8 cellular contexts compared by ENCODE assay signal in the genomic region with DNA sequence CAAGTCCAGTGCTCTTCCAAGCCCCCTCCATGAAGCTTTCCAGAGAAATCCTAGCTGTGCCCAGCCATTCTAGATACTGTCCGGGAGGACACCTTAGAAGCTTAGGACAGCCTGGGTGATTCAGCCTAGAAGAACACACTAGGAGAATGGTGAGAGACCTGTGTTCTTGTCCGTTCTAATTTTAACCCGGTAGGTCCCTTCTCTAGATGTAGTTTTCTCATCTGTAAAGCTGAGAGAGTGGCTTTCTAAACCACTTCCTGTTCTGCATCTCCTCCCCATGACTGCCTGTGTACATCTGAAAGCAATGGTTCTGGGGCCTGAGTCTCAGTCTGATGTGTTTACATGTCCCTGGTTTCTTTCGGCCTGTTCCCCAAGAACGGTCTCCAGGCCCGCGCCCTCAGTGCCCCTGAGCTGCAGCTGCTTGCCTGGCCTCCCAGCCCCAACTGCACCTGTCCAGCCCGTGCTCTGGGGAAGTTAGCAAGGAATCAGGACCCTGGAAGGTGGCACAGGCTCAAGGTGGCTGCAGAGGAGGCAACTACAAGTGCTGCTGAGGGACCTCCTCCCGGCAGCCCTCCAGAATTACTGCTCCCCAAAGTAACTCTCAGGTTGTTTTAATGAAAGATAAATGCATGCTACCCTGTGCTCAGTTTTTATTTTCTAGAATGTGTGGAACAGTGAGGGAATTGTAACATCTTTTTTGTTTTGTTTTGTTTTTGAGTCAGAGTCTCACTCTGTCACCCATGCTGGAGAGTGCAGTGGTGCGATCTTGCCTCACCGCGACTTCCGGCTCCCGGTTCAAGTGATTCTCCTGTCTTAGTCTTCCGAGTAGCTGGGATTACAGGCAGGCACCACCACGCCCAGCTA.
DNase-seq lines count a peak whose midpoint lies in the region; ATAC-seq and TF ChIP-seq lines count a peak whose summit lies in the region.

No MANE protein-coding gene starts in this region.

- peak overlapping the region; percentile 84 for H3K27ac ChIP-seq in KOPT-K1 (ENCODE audit: low read depth, low read length, poor library complexity, severe bottlenecking)
- peak overlapping the region in 2 of 5 donors; percentile 49 to 55 for H3K27ac ChIP-seq in stomach

- no peak for TF ChIP-seq POLR2A in stomach (IDR thresholded peaks at IDR 0.05)

- WGBS in stomach, 5 donors = 72 to 86% (median 83%) methylated on average over 16 of the region's 16 CpGs

- H3K36me3 ChIP-seq in KOPT-K1 (ENCODE audit: insufficient read depth, low read length) = no peaks in the 10 kb centered on the region
- no peaks in the 10 kb centered on the region for H3K36me3 ChIP-seq in stomach

- H3K27ac Mint-ChIP-seq in activated T-helper 17 cell treated with anti-CD3 and anti-CD28 coated beads, Interleukin-2, amount 50 U/mL, for 72 hours = peak overlapping the region; percentile 98

- H3K4me1 ChIP-seq in stomach = peaks cover 0 to 24% (median 21%) of the 10 kb centered on the region in 4 donors

- H3K27me3 ChIP-seq in stomach = no peaks in the 10 kb centered on the region

- H3K9me3 Mint-ChIP-seq in activated T-helper 17 cell treated with anti-CD3 and anti-CD28 coated beads, Interleukin-2, amount 50 U/mL, for 72 hours = peaks cover 4% of the 10 kb centered on the region

- peaks cover 5% of the 10 kb centered on the region for H3K9me3 ChIP-seq in KOPT-K1 (ENCODE audit: insufficient read depth, low read length, poor library complexity, severe bottlenecking)
- H3K9me3 ChIP-seq in stomach = no peaks in the 10 kb centered on the region

- TF ChIP-seq EP300 in stomach (IDR thresholded peaks at IDR 0.05) = no peak

- no peak for TF ChIP-seq CTCF in GM12865 (IDR thresholded peaks at IDR 0.05; ENCODE audit: insufficient read depth, low read depth, low read length, missing control alignments)
- no peak for TF ChIP-seq CTCF in stomach (IDR thresholded peaks at IDR 0.05)

- no peaks in the 10 kb centered on the region for H3K27me3 Mint-ChIP-seq in activated T-helper 17 cell treated with anti-CD3 and anti-CD28 coated beads, Interleukin-2, amount 50 U/mL, for 72 hours

- H3K4me3 Mint-ChIP-seq in activated T-helper 17 cell treated with anti-CD3 and anti-CD28 coated beads, Interleukin-2, amount 50 U/mL, for 72 hours = peak overlapping the region; percentile 93

- peaks cover 67% of the 10 kb centered on the region for H3K4me1 Mint-ChIP-seq in activated T-helper 17 cell treated with anti-CD3 and anti-CD28 coated beads, Interleukin-2, amount 50 U/mL, for 72 hours

- H3K4me3 ChIP-seq in GM12865 (ENCODE audit: low read depth, low read length) = peak overlapping the region; percentile 43
- no peak overlapping the region for H3K4me3 ChIP-seq in stomach

- DNase-seq in GM12865 (ENCODE audit: low read depth) (peak; percentile 96), NCI-H2227 (lab: John Stamatoyannopoulos, UW; ENCODE audit: unreplicated experiment) (no peak), ecto neural progenitor cell (ENCODE audit: low spot score) (no peak), stomach (no peak)
- peak; percentile 65 for DNase-seq in stimulated activated CD4-positive, alpha-beta T cell treated with anti-CD3 and anti-CD28 coated beads, Interleukin-1b, Interleukin-23, amount 100 ng/mL, for 48 hours

- no peaks in the 10 kb centered on the region for H3K36me3 Mint-ChIP-seq in activated T-helper 17 cell treated with anti-CD3 and anti-CD28 coated beads, Interleukin-2, amount 50 U/mL, for 72 hours (ENCODE audit: low read depth)

- intact Hi-C loops in stomach (cut with DNase I; ENCODE audit: low total_unique reads) = loop anchor here (10.0 kb wide), 1 partner anchor 368 kb away; no protein-coding TSS in a partner anchor

- peak; percentile 89 for ATAC-seq in GM21528 (IDR thresholded peaks at IDR 0.05; ENCODE audit: low FRiP score, unreplicated experiment)
- ATAC-seq in activated T-helper 17 cell treated with anti-CD3 and anti-CD28 coated beads, Interleukin-2, amount 50 U/mL, for 72 hours (replicated peaks) = peak; percentile 79

Comparison
In these comparisons a context has a peak if more than half of its experiments do, and no peak if none do; other contexts are left out.
1. DNase-seq: peak in GM12865 (single experiment) and stimulated activated CD4-positive, alpha-beta T cell treated with anti-CD3 and anti-CD28 coated beads, Interleukin-1b, Interleukin-23, amount 100 ng/mL, for 48 hours (single experiment); none in NCI-H2227 (single experiment), ecto neural progenitor cell (single experiment) and stomach (single experiment).